Comparison of ENCODE assay signal across 26 cellular contexts in genomic region chr18:8752329-8752728, GRCh38. TPM values are rescaled to one million over a fixed set of nuclear protein-coding genes. Genes with fewer than 3 reads are reported as not detected.
DNase-seq lines count a peak whose midpoint lies in the region; ATAC-seq and TF ChIP-seq lines count a peak whose summit lies in the region.
"Had no signal": no experiment of that assay in that cellular context is flagged by ENCODE, and none has a peak within 500 bp of the region (broad histone marks: within the 10 kb centered on the region; RNA-seq: fewer than 3 reads in every experiment).

No MANE protein-coding gene starts in this region.

- no peak overlapping the region for H3K9ac ChIP-seq in BLaER1
- H3K9ac ChIP-seq in fibroblast of lung (ENCODE audit: insufficient read depth, low read length) = no peak overlapping the region

- H3K36me3 ChIP-seq in BLaER1 = peaks cover 77% of the 10 kb centered on the region
- peaks cover 8% of the 10 kb centered on the region for H3K36me3 ChIP-seq in fibroblast of lung (ENCODE audit: control insufficient read depth, insufficient read depth, low read length)
- H3K36me3 ChIP-seq: breast epithelium, thoracic aorta had no signal

- H3K4me2 ChIP-seq in BLaER1 (peak overlapping the region; percentile 87), fibroblast of lung (ENCODE audit: extremely low read depth, insufficient read depth, low read length) (no peak overlapping the region)

- H3K4me3 Mint-ChIP-seq in WTC11 = no peak overlapping the region
- H3K4me3 Mint-ChIP-seq: activated CD4-positive, alpha-beta T cell treated with anti-CD3 and anti-CD28 coated beads, Interleukin-2, amount 10 ng/mL, durations not matched to agents 24 days and 14 days; activated naive CD8-positive, alpha-beta T cell treated with anti-CD3 and anti-CD28 coated beads, Interleukin-2, amount 50 U/mL, for 24 hours; dendritic cell treated with granulocyte-macrophage colony-stimulating factor and Interleukin-4, amounts not matched to agents 40 ng/mL and 50 ng/mL, for 4 days; natural killer cell treated with Interleukin-12 subunit alpha and Interleukin-12 subunit beta and Interleukin-15 and Interleukin-18, amount 100 ng/mL, for 72 hours; stimulated activated memory B cell treated with anti-CD40 and anti-IgM and Interleukin-4, amounts not matched to agents 10 μg/mL and 1 μg/mL and 100 μg/mL, for 72 hours had no signal

- H3K4me1 ChIP-seq in BLaER1 (peaks cover 100% of the 10 kb centered on the region), fibroblast of lung (ENCODE audit: control insufficient read depth, extremely low read depth, insufficient read depth, low read length) (peaks cover 24% of the 10 kb centered on the region)
- H3K4me1 ChIP-seq: breast epithelium had no signal

- H2AFZ ChIP-seq in fibroblast of lung (ENCODE audit: low read length) = no peak overlapping the region

- H3K27me3 Mint-ChIP-seq in WTC11 (ENCODE audit: low read depth) = no peaks in the 10 kb centered on the region
- H3K27me3 Mint-ChIP-seq: dendritic cell treated with granulocyte-macrophage colony-stimulating factor and Interleukin-4, amounts not matched to agents 40 ng/mL and 50 ng/mL, for 4 days; natural killer cell treated with Interleukin-12 subunit alpha and Interleukin-12 subunit beta and Interleukin-15 and Interleukin-18, amount 100 ng/mL, for 72 hours; stimulated activated memory B cell treated with anti-CD40 and anti-IgM and Interleukin-4, amounts not matched to agents 10 μg/mL and 1 μg/mL and 100 μg/mL, for 72 hours had no signal

- ATAC-seq in WTC11 = no peak
- ATAC-seq: activated naive CD8-positive, alpha-beta T cell treated with anti-CD3 and anti-CD28 coated beads, Interleukin-2, amount 50 U/mL, for 24 hours; HCT116; natural killer cell treated with Interleukin-12 subunit alpha and Interleukin-12 subunit beta and Interleukin-15 and Interleukin-18, amount 100 ng/mL, for 72 hours; Panc1; stimulated activated memory B cell treated with anti-CD40 and anti-IgM and Interleukin-4, amounts not matched to agents 10 μg/mL and 1 μg/mL and 100 μg/mL, for 72 hours had no signal

- H3K27ac ChIP-seq in BLaER1 (no peak overlapping the region; the same call in 1 of the 2 replicates), fibroblast of lung (ENCODE audit: insufficient read depth, low read length) (no peak overlapping the region)
- H3K27ac ChIP-seq: thoracic aorta had no signal

- peaks cover 35% of the 10 kb centered on the region for H3K79me2 ChIP-seq in fibroblast of lung (ENCODE audit: control insufficient read depth, insufficient read depth, low read length)

- no peak for DNase-seq in WTC11 (ENCODE audit: low spot score)
- peak; percentile 61 to 65 for DNase-seq in fibroblast of lung (ENCODE audit: low read depth in 2 of 2)
- DNase-seq in renal cortical epithelial cell (ENCODE audit: low read depth) = peak; percentile 26
- DNase-seq in activated T-cell treated with anti-CD3 and anti-CD28 coated beads, Interleukin-2, amount 50 U/mL, for 48 hours = no peak
- no peak for DNase-seq in mucosa of gallbladder (ENCODE audit: low spot score)
- no peak for DNase-seq in activated effector memory CD4-positive, alpha-beta T cell treated with Interleukin-2 at 50 U/mL for 16 hours
- DNase-seq in amygdala (lab: John Stamatoyannopoulos, UW) = no peak
- DNase-seq: 8988T; activated CD4-positive, alpha-beta T cell treated with anti-CD3 and anti-CD28 coated beads, Interleukin-2, amount 10 ng/mL, durations not matched to agents 24 days and 14 days; activated naive CD8-positive, alpha-beta T cell treated with anti-CD3 and anti-CD28 coated beads, Interleukin-2, amount 50 U/mL, for 24 hours; AML-193; DMS79 treated with DMSO at 0.1 percent for 48 hours; mesendoderm; MG63; NCI-H1417 treated with DMSO at 0.1 percent for 48 hours; NCI-H510A; stimulated activated CD4-positive, alpha-beta T cell treated with anti-CD3 and anti-CD28 coated beads, Interleukin-1b, Interleukin-23, amount 100 ng/mL, for 48 hours; T-helper 2 cell had no signal

- H4K20me1 ChIP-seq in BLaER1 (peaks cover 100% of the 10 kb centered on the region), fibroblast of lung (ENCODE audit: control insufficient read depth, extremely low read depth, insufficient read depth, low read length) (no peaks in the 10 kb centered on the region)

- H3K4me3 ChIP-seq in BLaER1 (no peak overlapping the region), fibroblast of lung (replicated peaks in 1 of 4; ENCODE audit: control extremely low read depth in 1 of 4, insufficient read depth in 1 of 4, low read depth in 3 of 4, low read length in 4 of 4) (no peak overlapping the region)
- H3K4me3 ChIP-seq: breast epithelium, MG63, thoracic aorta had no signal

- H3K9me3 Mint-ChIP-seq in WTC11 = no peaks in the 10 kb centered on the region
- H3K9me3 Mint-ChIP-seq: activated CD4-positive, alpha-beta T cell treated with anti-CD3 and anti-CD28 coated beads, Interleukin-2, amount 10 ng/mL, durations not matched to agents 24 days and 14 days; activated naive CD8-positive, alpha-beta T cell treated with anti-CD3 and anti-CD28 coated beads, Interleukin-2, amount 50 U/mL, for 24 hours; dendritic cell treated with granulocyte-macrophage colony-stimulating factor and Interleukin-4, amounts not matched to agents 40 ng/mL and 50 ng/mL, for 4 days; natural killer cell treated with Interleukin-12 subunit alpha and Interleukin-12 subunit beta and Interleukin-15 and Interleukin-18, amount 100 ng/mL, for 72 hours; stimulated activated memory B cell treated with anti-CD40 and anti-IgM and Interleukin-4, amounts not matched to agents 10 μg/mL and 1 μg/mL and 100 μg/mL, for 72 hours had no signal

- 0 out of 2 replicates have a peak overlapping the region, but pooled peaks have one; percentile 61 for H3K27ac Mint-ChIP-seq in WTC11
- H3K27ac Mint-ChIP-seq: activated CD4-positive, alpha-beta T cell treated with anti-CD3 and anti-CD28 coated beads, Interleukin-2, amount 10 ng/mL, durations not matched to agents 24 days and 14 days; activated naive CD8-positive, alpha-beta T cell treated with anti-CD3 and anti-CD28 coated beads, Interleukin-2, amount 50 U/mL, for 24 hours; dendritic cell treated with granulocyte-macrophage colony-stimulating factor and Interleukin-4, amounts not matched to agents 40 ng/mL and 50 ng/mL, for 4 days; natural killer cell treated with Interleukin-12 subunit alpha and Interleukin-12 subunit beta and Interleukin-15 and Interleukin-18, amount 100 ng/mL, for 72 hours; stimulated activated memory B cell treated with anti-CD40 and anti-IgM and Interleukin-4, amounts not matched to agents 10 μg/mL and 1 μg/mL and 100 μg/mL, for 72 hours had no signal

- CTCF ChIA-PET in WTC11 (lab: Charles Lee) = no interaction called here

- POLR2A ChIA-PET in WTC11 (lab: Charles Lee) = no interaction called here

- H3K9me3 ChIP-seq in BLaER1 (no peaks in the 10 kb centered on the region), fibroblast of lung (ENCODE audit: control insufficient read depth, insufficient read depth, low read depth, low read length) (no peaks in the 10 kb centered on the region)
- H3K9me3 ChIP-seq: breast epithelium, MG63, thoracic aorta had no signal

- no peaks in the 10 kb centered on the region for H3K27me3 ChIP-seq in BLaER1
- no peaks in the 10 kb centered on the region for H3K27me3 ChIP-seq in fibroblast of lung (ENCODE audit: control insufficient read depth, insufficient read depth, low read length)
- H3K27me3 ChIP-seq: breast epithelium, MG63 had no signal

- TF ChIP-seq CTCF in WTC11 (IDR thresholded peaks at IDR 0.05) = no peak
- no peak for TF ChIP-seq CTCF in fibroblast of lung (conservative IDR thresholded peaks at IDR 0.05 in 1 of 2, IDR thresholded peaks at IDR 0.05 in 1 of 2; ENCODE audit: low read depth in 1 of 2, low read length in 2 of 2)

- peaks cover 29% of the 10 kb centered on the region for H3K36me3 Mint-ChIP-seq in WTC11
- H3K36me3 Mint-ChIP-seq: natural killer cell treated with Interleukin-12 subunit alpha and Interleukin-12 subunit beta and Interleukin-15 and Interleukin-18, amount 100 ng/mL, for 72 hours had no signal

- H3K4me1 Mint-ChIP-seq in WTC11 = peaks cover 3% of the 10 kb centered on the region; the same call in 1 of the 2 replicates

TF ChIP-seq in WTC11, 78 proteins besides CTCF, POLR2A, EP300 and RAD21 (continues in another document):
- TF ChIP-seq ZNF281 (CRISPR knock-in tag; IDR thresholded peaks at IDR 0.05) (no peak), JUN (CRISPR knock-in tag; IDR thresholded peaks at IDR 0.05) (no peak), ZBTB43 (CRISPR knock-in tag; IDR thresholded peaks at IDR 0.05) (no peak)

RNA-seq across cellular contexts. Expression of gene MTCL1, which starts 47.0 kb away (rescaled TPM):
- total RNA-seq in WTC11 (2021) = 50.0 to 64.3 TPM (median 52.9 TPM) in 3 replicates
- total RNA-seq in fibroblast of lung = 38.0 and 56.0 TPM in 2 replicates
- 31.0 and 35.0 TPM in 2 replicates for polyA plus RNA-seq in fibroblast of lung
- polyA plus RNA-seq in fibroblast of lung (2012) = 26.9 and 35.7 TPM in 2 replicates
- polyA minus RNA-seq in fibroblast of lung (ENCODE audit: low replicate concordance) = 30.9 and 31.1 TPM in 2 replicates
- 35.6 and 107 TPM in 2 replicates for total RNA-seq in renal cortical epithelial cell
- total RNA-seq in mucosa of gallbladder = 182 TPM

Comparison
In these comparisons a context has a peak if more than half of its experiments do, and no peak if none do; other contexts are left out.
1. DNase-seq: peak in fibroblast of lung (2 of 2) and renal cortical epithelial cell (single experiment); none in WTC11 (single experiment), activated T-cell treated with anti-CD3 and anti-CD28 coated beads, Interleukin-2, amount 50 U/mL, for 48 hours (0 of 2), mucosa of gallbladder (single experiment), activated effector memory CD4-positive, alpha-beta T cell treated with Interleukin-2 at 50 U/mL for 16 hours (single experiment) and amygdala (0 of 56).